Comparison of ENCODE assay signal across 17 cellular contexts in the genomic region with DNA sequence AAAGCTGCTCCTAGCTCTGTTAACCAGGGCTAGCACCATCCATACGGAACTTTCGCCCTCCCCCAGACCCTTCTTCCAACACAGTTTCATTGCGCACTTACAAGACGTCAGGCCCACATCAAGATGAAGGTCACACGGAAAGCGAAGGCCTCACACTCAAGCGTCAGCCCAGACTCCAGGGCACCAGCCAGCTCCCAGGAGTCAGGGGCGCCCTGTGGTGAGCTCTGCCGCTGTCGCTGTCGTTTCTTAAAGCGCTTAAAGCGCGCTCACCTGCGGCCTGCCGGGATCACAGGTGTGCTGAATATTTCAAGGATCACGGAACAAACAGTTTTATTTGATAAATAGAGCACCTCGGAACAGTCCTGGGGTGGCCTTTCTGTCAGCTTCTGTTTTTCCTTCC.
A peak's percentile ranks its signal among the peaks of the same experiment; 100 is the strongest.
DNase-seq lines count a peak whose midpoint lies in the region; FAIRE-seq and TF ChIP-seq lines count a peak whose summit lies in the region.
"Had no signal": no experiment of that assay in that cellular context is flagged by ENCODE, and none has a peak within 500 bp of the region (broad histone marks: within the 10 kb centered on the region; RNA-seq: fewer than 3 reads in every experiment).

No MANE protein-coding gene starts in this region.

- no peak overlapping the region for H2BK20ac ChIP-seq in H1 (ENCODE audit: low read length)

- CTCF ChIA-PET in H1 (lab: Charles Lee; ENCODE audit: partially characterized antibody) (interaction anchor here (0.6 to 16.8 kb wide), 2 partner anchors 77 to 173 kb away, joined by 3 to 266 read pairs; no protein-coding TSS in a partner anchor), Calu3 (lab: Charles Lee) (no interaction called here)
- CTCF ChIA-PET in activated naive CD4-positive, alpha-beta T cell treated with anti-CD3 and anti-CD28 coated beads, Interleukin-2, amount 10 ng/mL, durations not matched to agents 7 days and 5 days (lab: Charles Lee): no interaction called here

- WGBS in H1 (ENCODE audit: extremely low coverage in 1 of 2, insufficient coverage in 1 of 2, insufficient read length in 1 of 2, insufficient replicate concordance in 2 of 2, low coverage in 1 of 2, low lambda C conversion rate in 2 of 2, missing lambda C conversion rate in 1 of 2), 2 experiments: 78% methylated on average over 16 of the region's 18 CpGs; no CpG with 5 or more reads in 1 of the 2 experiments

- H3K23ac ChIP-seq in H1 (ENCODE audit: insufficient read length): no peak overlapping the region

- H3K4me3 Mint-ChIP-seq in neural progenitor cell (no peak overlapping the region), Calu3 (ENCODE audit: low read depth, unreplicated experiment) (no peak overlapping the region)
- no peak overlapping the region for H3K4me3 Mint-ChIP-seq in activated naive CD4-positive, alpha-beta T cell treated with anti-CD3 and anti-CD28 coated beads, Interleukin-2, amount 10 ng/mL, durations not matched to agents 7 days and 5 days
- H3K4me3 Mint-ChIP-seq: IgD-negative memory B cell had no signal

- no peak overlapping the region for H2BK5ac ChIP-seq in H1 (ENCODE audit: low read depth, low read length)

- no peaks in the 10 kb centered on the region for H3F3A ChIP-seq in neural progenitor cell (ENCODE audit: low read depth)

- H2AFZ ChIP-seq in H1 (ENCODE audit: low read length) (peak overlapping the region; percentile 90), neural progenitor cell (replicated peaks) (peak overlapping the region; percentile 57)

- no peak overlapping the region for H3K4me3 ChIP-seq in H7 (ENCODE audit: insufficient read depth, low read depth, low read length)
- no peak overlapping the region for H3K4me3 ChIP-seq in H1 (ENCODE audit: extremely low read depth in 1 of 4, insufficient read depth in 2 of 4, low read depth in 3 of 4, low read length in 4 of 4)
- H3K4me3 ChIP-seq in neural progenitor cell: no peak overlapping the region

- no peaks in the 10 kb centered on the region for H3K23me2 ChIP-seq in H1 (ENCODE audit: low read depth, low read length)

- H3K27ac Mint-ChIP-seq in neural progenitor cell: peak overlapping the region; percentile 70
- H3K27ac Mint-ChIP-seq in activated naive CD4-positive, alpha-beta T cell treated with anti-CD3 and anti-CD28 coated beads, Interleukin-2, amount 10 ng/mL, durations not matched to agents 7 days and 5 days: no peak overlapping the region
- no peak overlapping the region for H3K27ac Mint-ChIP-seq in Calu3 (ENCODE audit: unreplicated experiment)
- H3K27ac Mint-ChIP-seq: IgD-negative memory B cell had no signal

- no peak overlapping the region for H3K27ac ChIP-seq in H1 (ENCODE audit: low read depth, low read length)
- no peak overlapping the region for H3K27ac ChIP-seq in neural progenitor cell
- H3K27ac ChIP-seq: KMS-11 had no signal

- H3K36me3 Mint-ChIP-seq in neural progenitor cell: peaks cover 3% of the 10 kb centered on the region
- H3K36me3 Mint-ChIP-seq in activated naive CD4-positive, alpha-beta T cell treated with anti-CD3 and anti-CD28 coated beads, Interleukin-2, amount 10 ng/mL, durations not matched to agents 7 days and 5 days: no peaks in the 10 kb centered on the region
- H3K36me3 Mint-ChIP-seq in Calu3 (ENCODE audit: insufficient read depth, unreplicated experiment): no peaks in the 10 kb centered on the region
- H3K36me3 Mint-ChIP-seq: IgD-negative memory B cell had no signal

- H3K4ac ChIP-seq in H1 (replicated peaks; ENCODE audit: insufficient read length, low read depth, low read length): no peak overlapping the region

- H3K27me3 Mint-ChIP-seq in neural progenitor cell (ENCODE audit: insufficient read depth, low read depth) (no peaks in the 10 kb centered on the region), Calu3 (ENCODE audit: unreplicated experiment) (no peaks in the 10 kb centered on the region)
- no peaks in the 10 kb centered on the region for H3K27me3 Mint-ChIP-seq in activated naive CD4-positive, alpha-beta T cell treated with anti-CD3 and anti-CD28 coated beads, Interleukin-2, amount 10 ng/mL, durations not matched to agents 7 days and 5 days
- H3K27me3 Mint-ChIP-seq: IgD-negative memory B cell had no signal

- no peak overlapping the region for H3K14ac ChIP-seq in H1 (ENCODE audit: insufficient read length)

- TF ChIP-seq CTCF in H1 (IDR thresholded peaks at IDR 0.05; ENCODE audit: control extremely low read depth in 1 of 3, insufficient read depth in 1 of 3, low read depth in 1 of 3, low read length in 3 of 3) (no peak), neural progenitor cell (IDR thresholded peaks at IDR 0.05) (no peak), Calu3 (IDR thresholded peaks at IDR 0.05; ENCODE audit: unreplicated experiment) (no peak)

- H2BK12ac ChIP-seq in H1 (ENCODE audit: low read depth, low read length): no peak overlapping the region; the same call in 1 of the 2 replicates

- H2BK15ac ChIP-seq in H1 (ENCODE audit: low read length): peak overlapping the region; percentile 89; the same call in 1 of the 2 replicates

- no peak overlapping the region for H4K91ac ChIP-seq in H1 (replicated peaks; ENCODE audit: insufficient read length, low read length)

- peak overlapping the region; percentile 42 to 58; a peak in 2 of 4 replicates for H3K4me2 ChIP-seq in H1 (ENCODE audit: insufficient read depth in 1 of 2, low read depth in 2 of 2, low read length in 2 of 2)
- H3K4me2 ChIP-seq in neural progenitor cell: no peak overlapping the region
- H3K4me2 ChIP-seq: KMS-11 had no signal

- H3K79me1 ChIP-seq in H1 (ENCODE audit: low read depth, low read length): no peaks in the 10 kb centered on the region

- H3K36me3 ChIP-seq in H7 (replicated peaks; ENCODE audit: control insufficient read depth, insufficient read depth, low read length) (no peaks in the 10 kb centered on the region), H1 (ENCODE audit: control insufficient read depth in 2 of 4, insufficient read depth in 4 of 4, low read length in 3 of 4) (no peaks in the 10 kb centered on the region), neural progenitor cell (no peaks in the 10 kb centered on the region)

- no peak overlapping the region for H2AK5ac ChIP-seq in H1 (ENCODE audit: low read depth, low read length)

- no peak for FAIRE-seq in H1 (lab: Jason Lieb, UNC)
- FAIRE-seq: GM18507 had no signal

- no TSS peak for BruUV-seq in Calu3 (replicated peaks; lab: Mats Ljungman, UMichigan)

- intact Hi-C loops in Calu3 (cut with micrococcal nuclease; ENCODE audit: unreplicated experiment): no loop called here

- H3K9me3 Mint-ChIP-seq in neural progenitor cell (no peaks in the 10 kb centered on the region), Calu3 (ENCODE audit: low read depth, unreplicated experiment) (no peaks in the 10 kb centered on the region)
- H3K9me3 Mint-ChIP-seq in activated naive CD4-positive, alpha-beta T cell treated with anti-CD3 and anti-CD28 coated beads, Interleukin-2, amount 10 ng/mL, durations not matched to agents 7 days and 5 days: no peaks in the 10 kb centered on the region
- H3K9me3 Mint-ChIP-seq: IgD-negative memory B cell had no signal

- H4K20me1 ChIP-seq in H1 (replicated peaks in 1 of 2; ENCODE audit: control insufficient read depth in 1 of 2, insufficient read depth in 2 of 2, low read length in 2 of 2) (no peaks in the 10 kb centered on the region), neural progenitor cell (ENCODE audit: low read depth) (no peaks in the 10 kb centered on the region)

- no peak overlapping the region for H3K9ac ChIP-seq in H1 (replicated peaks in 1 of 4; ENCODE audit: extremely low read depth in 1 of 4, low read depth in 3 of 4, low read length in 3 of 4)
- H3K9ac ChIP-seq in neural progenitor cell: no peak overlapping the region
- H3K9ac ChIP-seq: KMS-11 had no signal

- TF ChIP-seq EP300 in H1 (IDR thresholded peaks at IDR 0.05; ENCODE audit: borderline replicate concordance in 1 of 2, low read depth in 2 of 2, low read length in 2 of 2): no peak

- POLR2A ChIA-PET in H1 (lab: Charles Lee; ENCODE audit: partially characterized antibody): no interaction called here

- no peak overlapping the region; the same call in 1 of the 2 replicates for H4K8ac ChIP-seq in H1 (ENCODE audit: extremely low read depth, insufficient read depth, low read length)

- TF ChIP-seq RAD21 in H1 (IDR thresholded peaks at IDR 0.05 in 1 of 2, conservative IDR thresholded peaks at IDR 0.05 in 1 of 2; ENCODE audit: low read depth in 2 of 2, low read length in 2 of 2): no peak

- no peak for TF ChIP-seq POLR2A in H1 (IDR thresholded peaks at IDR 0.05; ENCODE audit: control extremely low read depth in 1 of 2, low read depth in 2 of 2, low read length in 2 of 2)

- no peaks in the 10 kb centered on the region for H3K9me3 ChIP-seq in H1 (ENCODE audit: insufficient read depth in 2 of 2, low read depth in 1 of 2, low read length in 1 of 2)
- H3K9me3 ChIP-seq in neural progenitor cell (ENCODE audit: low read depth): no peaks in the 10 kb centered on the region

- no peak overlapping the region for H2BK120ac ChIP-seq in H1 (replicated peaks; ENCODE audit: low read depth, low read length)

- H3K4me1 ChIP-seq in H1 (replicated peaks in 1 of 4; ENCODE audit: control insufficient read depth in 3 of 4, insufficient read depth in 4 of 4, low read length in 3 of 4) (peaks cover 0 to 10% (median 3%) of the 10 kb centered on the region in 4 experiments; a peak in 3 of 7 replicates), neural progenitor cell (no peaks in the 10 kb centered on the region)

- DNase-seq in H7 (peak; percentile 46), NCI-H146 treated with DMSO at 0.1 percent for 48 hours (lab: John Stamatoyannopoulos, UW; ENCODE audit: unreplicated experiment) (peak; percentile 26), H1 (ENCODE audit: low read depth in 1 of 2, low spot score in 2 of 2) (no peak), neural progenitor cell (ENCODE audit: low spot score) (no peak), Calu3 (no peak)
- DNase-seq in activated naive CD4-positive, alpha-beta T cell treated with anti-CD3 and anti-CD28 coated beads, Interleukin-2, amount 10 ng/mL, durations not matched to agents 7 days and 5 days: no peak
- no peak for DNase-seq in activated T-cell treated with anti-CD3 and anti-CD28 coated beads, Interleukin-2, amount 50 U/mL, for 48 hours
- DNase-seq: HCEC 1CT, MM.1S, NCI-H187 treated with DMSO at 0.1 percent for 48 hours, NCI-H2171 treated with DMSO at 0.1 percent for 48 hours, NCI-H526, RPMI8226, SHP77 had no signal

- H3K4me1 Mint-ChIP-seq in neural progenitor cell: peaks cover 11% of the 10 kb centered on the region
- no peaks in the 10 kb centered on the region for H3K4me1 Mint-ChIP-seq in activated naive CD4-positive, alpha-beta T cell treated with anti-CD3 and anti-CD28 coated beads, Interleukin-2, amount 10 ng/mL, durations not matched to agents 7 days and 5 days
- H3K4me1 Mint-ChIP-seq in Calu3 (ENCODE audit: low read depth, unreplicated experiment): no peaks in the 10 kb centered on the region
- H3K4me1 Mint-ChIP-seq: IgD-negative memory B cell had no signal

- no peak overlapping the region for H3K56ac ChIP-seq in H1 (replicated peaks; ENCODE audit: insufficient read length, low read depth, low read length)

- no peaks in the 10 kb centered on the region for H3K27me3 ChIP-seq in H7 (ENCODE audit: control insufficient read depth, insufficient read depth, low read length)
- H3K27me3 ChIP-seq in H1 (replicated peaks in 1 of 4; ENCODE audit: control insufficient read depth in 3 of 4, extremely low read depth in 1 of 4, insufficient read depth in 3 of 4, low read length in 3 of 4): no peaks in the 10 kb centered on the region; a peak in 1 of 7 replicates
- H3K27me3 ChIP-seq in neural progenitor cell: no peaks in the 10 kb centered on the region

- H3K79me2 ChIP-seq in H1 (ENCODE audit: control insufficient read depth in 1 of 2, insufficient read depth in 2 of 2, low read length in 2 of 2) (no peaks in the 10 kb centered on the region), neural progenitor cell (ENCODE audit: low read depth) (no peaks in the 10 kb centered on the region)

- H3K18ac ChIP-seq in H1 (ENCODE audit: extremely low read depth, low read length): no peak overlapping the region

- H4K5ac ChIP-seq in H1 (ENCODE audit: insufficient read length, low read depth, low read length): no peak overlapping the region

Comparison
In these comparisons a context has a peak if more than half of its experiments do, and no peak if none do; other contexts are left out.
1. DNase-seq: peak in H7 (single experiment) and NCI-H146 treated with DMSO at 0.1 percent for 48 hours (single experiment); none in H1 (0 of 2), neural progenitor cell (single experiment), activated naive CD4-positive, alpha-beta T cell treated with anti-CD3 and anti-CD28 coated beads, Interleukin-2, amount 10 ng/mL, durations not matched to agents 7 days and 5 days (single experiment), Calu3 (single experiment) and activated T-cell treated with anti-CD3 and anti-CD28 coated beads, Interleukin-2, amount 50 U/mL, for 48 hours (0 of 2).